Comparison of ENCODE assay signal across 18 cellular contexts in genomic region chr22:31550871-31551370, GRCh38.
"Had no signal": no experiment of that assay in that cellular context is flagged by ENCODE, and none has a peak within 500 bp of the region (broad histone marks: within the 10 kb centered on the region; RNA-seq: fewer than 3 reads in every experiment).

No MANE protein-coding gene starts in this region.

- H3K27ac Mint-ChIP-seq: brain had no signal

- H3K4me3 ChIP-seq: ovary, psoas muscle, stomach, upper lobe of left lung had no signal

- DNase-seq: activated CD4-positive, alpha-beta T cell treated with anti-CD3 and anti-CD28 coated beads, Interleukin-2, amount 50 U/mL, for 4 hours; activated CD8-positive, alpha-beta memory T cell treated with anti-CD3 and anti-CD28 coated beads, Interleukin-2, amount 50 U/mL, for 48 hours; caudate nucleus; effector memory CD8-positive, alpha-beta T cell; foreskin fibroblast; mesenchymal stem cell; naive thymus-derived CD4-positive, alpha-beta T cell; ovary; psoas muscle; right cardiac atrium; stimulated activated CD4-positive, alpha-beta T cell treated with anti-CD3 and anti-CD28 coated beads, Interleukin-2, amount 100 ng/mL, for 24 hours; stomach; T-cell; upper lobe of left lung had no signal

- H3K9me3 ChIP-seq: ovary, psoas muscle, stomach, upper lobe of left lung had no signal

- ATAC-seq: activated CD4-positive, CD25-positive, alpha-beta regulatory T cell treated with anti-CD3 and anti-CD28 coated beads, Interleukin-2, amount 50 U/mL, for 24 hours; activated naive CD4-positive, alpha-beta T cell treated with anti-CD3 and anti-CD28 coated beads, Interleukin-2, amount 50 U/mL, for 72 hours; effector memory CD8-positive, alpha-beta T cell; naive thymus-derived CD4-positive, alpha-beta T cell; psoas muscle; right cardiac atrium; SK-N-SH treated with all-trans-retinoic acid at 6 μM for 48 hours; T-cell had no signal

- H3K27me3 ChIP-seq: ovary, stomach, upper lobe of left lung had no signal

- H3K4me3 Mint-ChIP-seq: brain; effector memory CD8-positive, alpha-beta T cell; naive thymus-derived CD4-positive, alpha-beta T cell; T-cell had no signal

- H3K27ac ChIP-seq: ovary, psoas muscle, stomach, upper lobe of left lung had no signal

- H3K4me1 Mint-ChIP-seq: brain had no signal

- H3K27me3 Mint-ChIP-seq: brain; effector memory CD8-positive, alpha-beta T cell; naive thymus-derived CD4-positive, alpha-beta T cell; T-cell had no signal

- H3K36me3 ChIP-seq: ovary had no signal

- H3K9me3 Mint-ChIP-seq: activated naive CD4-positive, alpha-beta T cell treated with anti-CD3 and anti-CD28 coated beads, Interleukin-2, amount 50 U/mL, for 72 hours; brain; effector memory CD8-positive, alpha-beta T cell; naive thymus-derived CD4-positive, alpha-beta T cell; T-cell had no signal

- H3K4me1 ChIP-seq: psoas muscle, stomach, upper lobe of left lung had no signal
